1 cellular context compared by ENCODE assay signal in genomic region chr1:43031316-43032203, GRCh38.
TF ChIP-seq lines count a peak whose summit lies in the region.

No MANE protein-coding gene starts in this region.

TF ChIP-seq in K562, 482 proteins besides CTCF, POLR2A, EP300 and RAD21 (continued from another document):
- TF ChIP-seq ZBTB40 (IDR thresholded peaks at IDR 0.05), result peak; percentile 78
- TF ChIP-seq ZBTB40 (CRISPR knock-in tag; IDR thresholded peaks at IDR 0.05), result peak; percentile 77
- TF ChIP-seq PHB (CRISPR knock-in tag; IDR thresholded peaks at IDR 0.05), result no peak
TF ChIP-seq in K562: peak in this region for 2.
